In genomic region chr7:66664590-66665293, GRCh38 we compare ENCODE assay signal across 1 cellular context.
A peak's percentile ranks its signal among the peaks of the same experiment; 100 is the strongest.
TF ChIP-seq lines count a peak whose summit lies in the region.

No MANE protein-coding gene starts in this region.

TF ChIP-seq in K562, 482 proteins besides CTCF, POLR2A, EP300 and RAD21:
- TF ChIP-seq MEIS2 (IDR thresholded peaks at IDR 0.05; ENCODE audit: partially characterized antibody) (peak; percentile 54), CHAMP1 (IDR thresholded peaks at IDR 0.05) (no peak), ZNF354B (CRISPR knock-in tag; IDR thresholded peaks at IDR 0.05) (no peak), POLR2G (IDR thresholded peaks at IDR 0.05; ENCODE audit: low read depth, low read length) (peak; percentile 44; the same call in 1 of the 2 replicates), NCOA6 (IDR thresholded peaks at IDR 0.05) (no peak)
